In the genomic region with DNA sequence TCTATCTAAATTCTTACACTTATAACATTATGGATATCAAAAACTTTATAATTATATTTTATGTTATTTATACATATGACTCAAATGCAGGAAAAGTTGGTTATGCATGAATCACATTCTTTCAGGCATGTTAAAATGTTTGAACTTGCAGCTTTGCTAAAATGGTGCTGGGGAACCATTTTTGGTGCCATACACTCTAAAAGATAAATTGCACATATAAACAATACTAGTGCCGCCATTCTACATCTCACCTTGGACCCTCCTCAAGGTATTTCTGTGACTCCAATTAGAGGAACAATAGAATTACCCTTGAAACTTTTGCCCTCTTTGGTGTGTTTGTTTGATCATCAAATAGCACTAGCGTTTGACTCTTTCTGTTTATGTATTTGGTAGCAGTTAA, we compare ENCODE assay signal across 10 cellular contexts. TPM values are rescaled to one million over a fixed set of nuclear protein-coding genes. Genes with fewer than 3 reads are reported as not detected.
DNase-seq lines count a peak whose midpoint lies in the region; ATAC-seq and TF ChIP-seq lines count a peak whose summit lies in the region.
"Had no signal": no experiment of that assay in that cellular context is flagged by ENCODE, and none has a peak within 500 bp of the region (broad histone marks: within the 10 kb centered on the region; RNA-seq: fewer than 3 reads in every experiment).

No MANE protein-coding gene starts in this region.

- H3K27me3 ChIP-seq in esophagus squamous epithelium, result no peaks in the 10 kb centered on the region
- H3K27me3 ChIP-seq in thoracic aorta (replicated peaks; ENCODE audit: insufficient read depth), result no peaks in the 10 kb centered on the region
- H3K27me3 ChIP-seq in right cardiac atrium (ENCODE audit: control insufficient read depth, insufficient read depth), result no peaks in the 10 kb centered on the region
- H3K27me3 ChIP-seq: heart right ventricle had no signal

- 36 to 50% methylated on average over 2 of the region's 2 CpGs for WGBS in esophagus squamous epithelium, 2 donors
- 82% methylated on average over 2 of the region's 2 CpGs for WGBS in right cardiac atrium

- peak overlapping the region; percentile 99 for H3K27ac Mint-ChIP-seq in activated T-cell treated with anti-CD3 and anti-CD28 coated beads, Interleukin-2, amount 50 U/mL, for 72 hours
- H3K27ac Mint-ChIP-seq in T-helper 2 cell treated with Interferon-gamma antibody and Interleukin-4, amounts not matched to agents 5 μg/mL and 100 μg/mL, for 36 hours, result peak overlapping the region; percentile 99

- H3K27me3 Mint-ChIP-seq in activated T-cell treated with anti-CD3 and anti-CD28 coated beads, Interleukin-2, amount 50 U/mL, for 72 hours (ENCODE audit: low read depth), result no peaks in the 10 kb centered on the region
- H3K27me3 Mint-ChIP-seq in T-helper 2 cell treated with Interferon-gamma antibody and Interleukin-4, amounts not matched to agents 5 μg/mL and 100 μg/mL, for 36 hours (ENCODE audit: low read depth), result no peaks in the 10 kb centered on the region

- H3K4me1 Mint-ChIP-seq in activated T-cell treated with anti-CD3 and anti-CD28 coated beads, Interleukin-2, amount 50 U/mL, for 72 hours (ENCODE audit: low read depth), result peaks cover 59% of the 10 kb centered on the region
- H3K4me1 Mint-ChIP-seq in T-helper 2 cell treated with Interferon-gamma antibody and Interleukin-4, amounts not matched to agents 5 μg/mL and 100 μg/mL, for 36 hours (ENCODE audit: low read depth), result peaks cover 28% of the 10 kb centered on the region

- H3K9me3 Mint-ChIP-seq in activated T-cell treated with anti-CD3 and anti-CD28 coated beads, Interleukin-2, amount 50 U/mL, for 72 hours, result no peaks in the 10 kb centered on the region
- no peaks in the 10 kb centered on the region for H3K9me3 Mint-ChIP-seq in T-helper 2 cell treated with Interferon-gamma antibody and Interleukin-4, amounts not matched to agents 5 μg/mL and 100 μg/mL, for 36 hours

- no peak for DNase-seq in activated T-cell treated with anti-CD3 and anti-CD28 coated beads, Interleukin-2, amount 50 U/mL, for 72 hours
- no peak for DNase-seq in activated T-cell treated with anti-CD3 and anti-CD28 coated beads, Interleukin-2, amount 50 U/mL, for 1 hour
- DNase-seq in T-helper 2 cell treated with Interferon-gamma antibody and Interleukin-4, amounts not matched to agents 5 μg/mL and 100 μg/mL, for 36 hours (ENCODE audit: low spot score), result no peak
- no peak for DNase-seq in esophagus squamous epithelium (lab: John Stamatoyannopoulos, UW)
- DNase-seq in thoracic aorta (ENCODE audit: low spot score), result no peak
- DNase-seq in DMS153 (lab: John Stamatoyannopoulos, UW), result no peak
- DNase-seq in activated CD4-positive, CD25-positive, alpha-beta regulatory T cell (lab: John Stamatoyannopoulos, UW), result no peak
- DNase-seq in right cardiac atrium, result no peak
- DNase-seq: activated gamma-delta T cell treated with Interleukin-2 at 50 U/mL for 16 hours, heart right ventricle had no signal

- peaks cover 0 to 19% (median 4%) of the 10 kb centered on the region in 3 donors for H3K4me1 ChIP-seq in esophagus squamous epithelium
- H3K4me1 ChIP-seq in thoracic aorta (ENCODE audit: control insufficient read depth in 1 of 2, low read depth in 2 of 2), result no peaks in the 10 kb centered on the region
- no peaks in the 10 kb centered on the region for H3K4me1 ChIP-seq in right cardiac atrium (ENCODE audit: control insufficient read depth, insufficient read depth, low read length)

- TF ChIP-seq POLR2A in esophagus squamous epithelium (IDR thresholded peaks at IDR 0.05), result no peak

- peak overlapping the region; percentile 88 to 95 for H3K4me3 Mint-ChIP-seq in activated T-cell treated with anti-CD3 and anti-CD28 coated beads, Interleukin-2, amount 50 U/mL, for 72 hours
- H3K4me3 Mint-ChIP-seq in T-helper 2 cell treated with Interferon-gamma antibody and Interleukin-4, amounts not matched to agents 5 μg/mL and 100 μg/mL, for 36 hours, result peak overlapping the region; percentile 99

- H3K36me3 ChIP-seq in esophagus squamous epithelium, result no peaks in the 10 kb centered on the region
- H3K36me3 ChIP-seq in thoracic aorta, result no peaks in the 10 kb centered on the region
- H3K36me3 ChIP-seq: heart right ventricle had no signal

- H3K4me3 ChIP-seq in esophagus squamous epithelium, result peak overlapping the region; percentile 10 to 44 (median 15)
- peak overlapping the region; percentile 52 for H3K4me3 ChIP-seq in thoracic aorta
- no peak overlapping the region for H3K4me3 ChIP-seq in right cardiac atrium (ENCODE audit: low read length)

- H3K27ac ChIP-seq in esophagus squamous epithelium (peak overlapping the region in 3 of 4 donors; percentile 24 to 67 (median 63)), thoracic aorta (no peak overlapping the region), right cardiac atrium (ENCODE audit: low read length) (no peak overlapping the region)

- intact Hi-C loops in esophagus squamous epithelium (cut with DNase I) (no loop called here), right cardiac atrium (cut with DNase I) (loop anchor here in 2 of 4 donors (10.0 kb wide), 2 partner anchors 290 to 790 kb away; no protein-coding TSS in a partner anchor)

- no peak for ATAC-seq in activated T-cell treated with anti-CD3 and anti-CD28 coated beads, Interleukin-2, amount 50 U/mL, for 72 hours (replicated peaks in 1 of 2)
- ATAC-seq in thoracic aorta (ENCODE audit: insufficient number of reproducible peaks, low FRiP score, low read depth), result no peak
- ATAC-seq in right cardiac atrium, result no peak
- ATAC-seq: heart right ventricle had no signal

- H3K36me3 Mint-ChIP-seq in activated T-cell treated with anti-CD3 and anti-CD28 coated beads, Interleukin-2, amount 50 U/mL, for 72 hours (ENCODE audit: insufficient read depth in 2 of 2), result no peaks in the 10 kb centered on the region
- peaks cover 11% of the 10 kb centered on the region for H3K36me3 Mint-ChIP-seq in T-helper 2 cell treated with Interferon-gamma antibody and Interleukin-4, amounts not matched to agents 5 μg/mL and 100 μg/mL, for 36 hours (ENCODE audit: low read depth)

- H3K9me3 ChIP-seq in esophagus squamous epithelium, result no peaks in the 10 kb centered on the region
- H3K9me3 ChIP-seq in thoracic aorta, result no peaks in the 10 kb centered on the region
- no peaks in the 10 kb centered on the region for H3K9me3 ChIP-seq in right cardiac atrium (ENCODE audit: control insufficient read depth, low read length)
- H3K9me3 ChIP-seq: heart right ventricle had no signal

- TF ChIP-seq CTCF in esophagus squamous epithelium (IDR thresholded peaks at IDR 0.05) (no peak), thoracic aorta (IDR thresholded peaks at IDR 0.05) (no peak)

RNA-seq across cellular contexts. Expression of a gene that starts 1.0 kb away (rescaled TPM):
- total RNA-seq in activated T-cell treated with anti-CD3 and anti-CD28 coated beads, Interleukin-2, amount 50 U/mL, for 72 hours, result 10 to 100 TPM; 35.0 to 42.4 TPM
- total RNA-seq in esophagus squamous epithelium, result 10 to 100 TPM in 2 of 4 donors, 1 to 10 TPM in 2; 3.7 to 18.3 (median 11.3) TPM
- 10 to 100 TPM; 27.3 to 32.2 TPM for total RNA-seq in thoracic aorta
- total RNA-seq in right cardiac atrium, result 10 to 100 TPM; 49.6 to 53.5 (median 51.3) TPM
- 21.0 TPM for polyA plus RNA-seq in right cardiac atrium

Comparison
In these comparisons a context has a peak if more than half of its experiments do, and no peak if none do; other contexts are left out.
1. H3K27ac ChIP-seq: peak in esophagus squamous epithelium (3 of 4); none in thoracic aorta (0 of 2) and right cardiac atrium (single experiment).